ENCODE assay signal across 7 cellular contexts in genomic region chr11:61567286-61568061, GRCh38. TPM values are rescaled to one million over a fixed set of nuclear protein-coding genes. Genes with fewer than 3 reads are reported as not detected.
DNase-seq lines count a peak whose midpoint lies in the region; ATAC-seq and TF ChIP-seq lines count a peak whose summit lies in the region.

No MANE protein-coding gene starts in this region.

- H3F3A ChIP-seq in GM23338 (replicated peaks; ENCODE audit: low read depth) (no peaks in the 10 kb centered on the region), neural progenitor cell (ENCODE audit: low read depth) (peaks cover 5% of the 10 kb centered on the region)

- H3K4me2 ChIP-seq in GM23338 (peak overlapping the region; percentile 88), neural progenitor cell (peak overlapping the region; percentile 84)

- peak; percentile 83 for TF ChIP-seq CTCF in GM23338 (conservative IDR thresholded peaks at IDR 0.05; ENCODE audit: low read depth in 2 of 2)
- TF ChIP-seq CTCF in Peyer's patch (IDR thresholded peaks at IDR 0.05): peak in 4 of 6 experiments; percentile 39 to 66 (median 54)
- peak; percentile 52 for TF ChIP-seq CTCF in fibroblast of villous mesenchyme (IDR thresholded peaks at IDR 0.05; ENCODE audit: insufficient read depth, low read depth, low read length)
- peak; percentile 100 for TF ChIP-seq CTCF in neural progenitor cell (IDR thresholded peaks at IDR 0.05)

- H3K4me1 ChIP-seq in GM23338 (ENCODE audit: insufficient read depth): peaks cover 9% of the 10 kb centered on the region; the same call in 1 of the 2 replicates
- H3K4me1 ChIP-seq in Peyer's patch: peaks cover 0 to 6% (median 0%) of the 10 kb centered on the region in 4 donors
- peaks cover 6% of the 10 kb centered on the region for H3K4me1 ChIP-seq in neural progenitor cell

- H3K9ac ChIP-seq in neural progenitor cell: no peak overlapping the region

- H3K79me2 ChIP-seq in GM23338 (replicated peaks; ENCODE audit: insufficient read depth) (no peaks in the 10 kb centered on the region), neural progenitor cell (ENCODE audit: low read depth) (no peaks in the 10 kb centered on the region)

- intact Hi-C loops in activated T-helper 1 cell treated with anti-CD3 and anti-CD28 coated beads, Interleukin-12 subunit alpha, Interleukin-12 subunit beta, Interleukin-2, Interleukin-4 antibody, amounts not matched to agents 30 ng/mL and 10 ng/mL and 1 ng/mL, durations not matched to agents 14 hours and 24 hours and 36 hours (cut with micrococcal nuclease): no loop called here

- DNase-seq in GM23338 (ENCODE audit: low spot score): peak; percentile 92
- DNase-seq in Peyer's patch: peak; percentile 34 to 84 (median 82)
- DNase-seq in activated T-helper 1 cell treated with anti-CD3 and anti-CD28 coated beads, Interleukin-12 subunit alpha, Interleukin-12 subunit beta, Interleukin-2, Interleukin-4 antibody, amounts not matched to agents 30 ng/mL and 10 ng/mL and 1 ng/mL, durations not matched to agents 14 hours and 24 hours and 36 hours (ENCODE audit: low spot score): peak; percentile 54
- DNase-seq in fibroblast of villous mesenchyme (ENCODE audit: low read depth): peak; percentile 83
- peak; percentile 95 for DNase-seq in neural progenitor cell (ENCODE audit: low spot score)
- DNase-seq in substantia nigra (lab: John Stamatoyannopoulos, UW): peak in 42 of 49 donors; percentile 2 to 74 (median 46)

- H3K9me2 ChIP-seq in GM23338 (ENCODE audit: insufficient read depth): no peaks in the 10 kb centered on the region

- H3K36me3 ChIP-seq in GM23338 (ENCODE audit: insufficient read depth): no peaks in the 10 kb centered on the region
- H3K36me3 ChIP-seq in Peyer's patch: no peaks in the 10 kb centered on the region
- H3K36me3 ChIP-seq in neural progenitor cell: no peaks in the 10 kb centered on the region

- no peak overlapping the region for H3K27ac Mint-ChIP-seq in GM23338
- no peak overlapping the region for H3K27ac Mint-ChIP-seq in activated T-helper 1 cell treated with anti-CD3 and anti-CD28 coated beads, Interleukin-12 subunit alpha, Interleukin-12 subunit beta, Interleukin-2, Interleukin-4 antibody, amounts not matched to agents 30 ng/mL and 10 ng/mL and 1 ng/mL, durations not matched to agents 14 hours and 24 hours and 36 hours
- no peak overlapping the region for H3K27ac Mint-ChIP-seq in neural progenitor cell

- H3K4me3 ChIP-seq in GM23338 (peak overlapping the region; percentile 59), Peyer's patch (no peak overlapping the region), fibroblast of villous mesenchyme (ENCODE audit: low read depth, low read length) (peak overlapping the region; percentile 7), neural progenitor cell (peak overlapping the region; percentile 45)

- H3K27me3 ChIP-seq in GM23338 (ENCODE audit: insufficient read depth): peaks cover 10% of the 10 kb centered on the region
- H3K27me3 ChIP-seq in Peyer's patch: no peaks in the 10 kb centered on the region
- H3K27me3 ChIP-seq in neural progenitor cell: peaks cover 65% of the 10 kb centered on the region

- H3K9me3 ChIP-seq in Peyer's patch: no peaks in the 10 kb centered on the region
- H3K9me3 ChIP-seq in neural progenitor cell (ENCODE audit: low read depth): no peaks in the 10 kb centered on the region

- H3K4me3 Mint-ChIP-seq in GM23338 (peak overlapping the region; percentile 68), neural progenitor cell (peak overlapping the region; percentile 66)
- no peak overlapping the region for H3K4me3 Mint-ChIP-seq in activated T-helper 1 cell treated with anti-CD3 and anti-CD28 coated beads, Interleukin-12 subunit alpha, Interleukin-12 subunit beta, Interleukin-2, Interleukin-4 antibody, amounts not matched to agents 30 ng/mL and 10 ng/mL and 1 ng/mL, durations not matched to agents 14 hours and 24 hours and 36 hours

- ATAC-seq in GM23338: peak; percentile 89
- ATAC-seq in HG03565 (IDR thresholded peaks at IDR 0.05; ENCODE audit: unreplicated experiment): no peak

- no peak overlapping the region for H3K27ac ChIP-seq in GM23338 (ENCODE audit: low read depth)
- H3K27ac ChIP-seq in Peyer's patch: no peak overlapping the region
- no peak overlapping the region for H3K27ac ChIP-seq in neural progenitor cell
- H3K27ac ChIP-seq in substantia nigra (ENCODE audit: low read depth, low read length, poor library complexity, severe bottlenecking): no peak overlapping the region

- H3K27me3 Mint-ChIP-seq in GM23338 (ENCODE audit: insufficient read depth, low read depth, poor library complexity) (peaks cover 19% of the 10 kb centered on the region), neural progenitor cell (ENCODE audit: insufficient read depth, low read depth) (peaks cover 47% of the 10 kb centered on the region)
- peaks cover 17% of the 10 kb centered on the region for H3K27me3 Mint-ChIP-seq in activated T-helper 1 cell treated with anti-CD3 and anti-CD28 coated beads, Interleukin-12 subunit alpha, Interleukin-12 subunit beta, Interleukin-2, Interleukin-4 antibody, amounts not matched to agents 30 ng/mL and 10 ng/mL and 1 ng/mL, durations not matched to agents 14 hours and 24 hours and 36 hours (ENCODE audit: insufficient read depth)

- H3K9me3 Mint-ChIP-seq in GM23338 (no peaks in the 10 kb centered on the region), neural progenitor cell (no peaks in the 10 kb centered on the region)
- H3K9me3 Mint-ChIP-seq in activated T-helper 1 cell treated with anti-CD3 and anti-CD28 coated beads, Interleukin-12 subunit alpha, Interleukin-12 subunit beta, Interleukin-2, Interleukin-4 antibody, amounts not matched to agents 30 ng/mL and 10 ng/mL and 1 ng/mL, durations not matched to agents 14 hours and 24 hours and 36 hours: no peaks in the 10 kb centered on the region

- no peak for TF ChIP-seq POLR2A in Peyer's patch (IDR thresholded peaks at IDR 0.05)

- H2AFZ ChIP-seq in GM23338 (peak overlapping the region; percentile 88), neural progenitor cell (replicated peaks) (no peak overlapping the region)

- H3K4me1 Mint-ChIP-seq in GM23338 (peaks cover 28% of the 10 kb centered on the region), neural progenitor cell (peaks cover 9% of the 10 kb centered on the region)
- no peaks in the 10 kb centered on the region for H3K4me1 Mint-ChIP-seq in activated T-helper 1 cell treated with anti-CD3 and anti-CD28 coated beads, Interleukin-12 subunit alpha, Interleukin-12 subunit beta, Interleukin-2, Interleukin-4 antibody, amounts not matched to agents 30 ng/mL and 10 ng/mL and 1 ng/mL, durations not matched to agents 14 hours and 24 hours and 36 hours (ENCODE audit: low read depth)

- H3K36me3 Mint-ChIP-seq in GM23338 (ENCODE audit: low read depth): no peaks in the 10 kb centered on the region
- H3K36me3 Mint-ChIP-seq in activated T-helper 1 cell treated with anti-CD3 and anti-CD28 coated beads, Interleukin-12 subunit alpha, Interleukin-12 subunit beta, Interleukin-2, Interleukin-4 antibody, amounts not matched to agents 30 ng/mL and 10 ng/mL and 1 ng/mL, durations not matched to agents 14 hours and 24 hours and 36 hours (ENCODE audit: low read depth): no peaks in the 10 kb centered on the region
- H3K36me3 Mint-ChIP-seq in neural progenitor cell: no peaks in the 10 kb centered on the region

- H4K20me1 ChIP-seq in GM23338 (replicated peaks; ENCODE audit: insufficient read depth): peaks cover 8% of the 10 kb centered on the region; the same call in 1 of the 2 replicates
- peaks cover 33% of the 10 kb centered on the region for H4K20me1 ChIP-seq in neural progenitor cell (ENCODE audit: low read depth)

TF ChIP-seq in GM23338, 12 proteins besides CTCF, POLR2A, EP300 and RAD21 (continues in another document):
- TF ChIP-seq EZH2 (IDR thresholded peaks at IDR 0.05; ENCODE audit: low read depth, unreplicated experiment) (no peak), NANOG (IDR thresholded peaks at IDR 0.05; ENCODE audit: borderline replicate concordance) (no peak), CREB1 (CRISPR knock-in tag; IDR thresholded peaks at IDR 0.05; ENCODE audit: low read depth) (peak; percentile 70; the same call in 1 of the 2 replicates), JUNB (IDR thresholded peaks at IDR 0.05; ENCODE audit: unreplicated experiment) (no peak)

RNA-seq across cellular contexts. Expression of gene SYT7, which starts 13.4 kb away (rescaled TPM):
- total RNA-seq in GM23338 (2014; rRNA removed; shearing (Covaris generic)): 7.0 and 10.3 TPM in 2 replicates
- 1.6 and 1.8 TPM in 2 replicates for polyA plus RNA-seq in GM23338 (2016; fragmentation: Nextera tagmentation; extraction: Ambion mirVana)
- 10 to 100 TPM in 3 of 4 donors, 1 to 10 TPM in 1; 5.8 to 18.2 (median 12.2) TPM for total RNA-seq in Peyer's patch
- total RNA-seq in activated T-helper 1 cell treated with anti-CD3 and anti-CD28 coated beads, Interleukin-12 subunit alpha, Interleukin-12 subunit beta, Interleukin-2, Interleukin-4 antibody, amounts not matched to agents 30 ng/mL and 10 ng/mL and 1 ng/mL, durations not matched to agents 14 hours and 24 hours and 36 hours: 0.32 and 0.44 TPM in 2 replicates
- 0.43 and 2.6 TPM in 2 replicates for total RNA-seq in fibroblast of villous mesenchyme
- 0.73 and 4.4 TPM in 2 replicates for total RNA-seq in neural progenitor cell (ENCODE audit: low replicate concordance)

RNA-seq across cellular contexts. Expression of gene LRRC10B, which starts 58.9 kb away (rescaled TPM):
- 0.08 and 1.6 TPM in 2 replicates for total RNA-seq in GM23338 (2014; rRNA removed; shearing (Covaris generic))
- polyA plus RNA-seq in GM23338 (2016; fragmentation: Nextera tagmentation; extraction: Ambion mirVana): 0.35 and 0.47 TPM in 2 replicates
- total RNA-seq in Peyer's patch (1 to 10 TPM in 1 of 4 donors, under 1 TPM in 1, not detected in 2; 0.35 to 2.5 TPM), fibroblast of villous mesenchyme (not detected in 2 replicates), neural progenitor cell (ENCODE audit: low replicate concordance) (0.74 TPM in 1 of 2 replicates, not detected in the other)
- total RNA-seq in activated T-helper 1 cell treated with anti-CD3 and anti-CD28 coated beads, Interleukin-12 subunit alpha, Interleukin-12 subunit beta, Interleukin-2, Interleukin-4 antibody, amounts not matched to agents 30 ng/mL and 10 ng/mL and 1 ng/mL, durations not matched to agents 14 hours and 24 hours and 36 hours: not detected in 2 replicates

Comparison
In these comparisons a context has a peak if more than half of its experiments do, and no peak if none do; other contexts are left out.
1. H3K4me3 ChIP-seq: peak in GM23338 (single experiment), fibroblast of villous mesenchyme (single experiment) and neural progenitor cell (single experiment); none in Peyer's patch (0 of 4).
2. Peak in every context shown above with its lines, with median percentiles within 50 percentile points of each other: DNase-seq and CTCF ChIP-seq.